8 cellular contexts compared by ENCODE assay signal in genomic region chr9:127199001-127199791, GRCh38.
DNase-seq lines count a peak whose midpoint lies in the region; ATAC-seq and TF ChIP-seq lines count a peak whose summit lies in the region.

No MANE protein-coding gene starts in this region.

- H2AFZ ChIP-seq in GM23248 = peak overlapping the region; percentile 36

- no peak overlapping the region for H3K27ac ChIP-seq in GM23248
- peak overlapping the region in 1 of 2 donors; percentile 25 for H3K27ac ChIP-seq in coronary artery

- H3K9me3 ChIP-seq in GM23248 (ENCODE audit: low read depth) = no peaks in the 10 kb centered on the region

- H3K36me3 ChIP-seq in GM23248 (ENCODE audit: low read depth) = no peaks in the 10 kb centered on the region

- peak in 12 of 14 donors; percentile 35 to 76 (median 60) for DNase-seq in C1 segment of cervical spinal cord (lab: John Stamatoyannopoulos, UW)
- DNase-seq in GM23248 = peak; percentile 85
- peak; percentile 21 to 80 for DNase-seq in NCI-H446 (lab: John Stamatoyannopoulos, UW)
- peak; percentile 86 for DNase-seq in activated CD4-positive, alpha-beta T cell treated with anti-CD3 and anti-CD28 coated beads for 48 hours
- no peak for DNase-seq in coronary artery (ENCODE audit: low spot score)
- DNase-seq in lower leg skin (ENCODE audit: low spot score in 2 of 2) = peak; percentile 75 to 96
- peak; percentile 63 to 75 for DNase-seq in stimulated activated CD4-positive, alpha-beta T cell treated with anti-CD3 and anti-CD28 coated beads, Interleukin-4, amount 100 ng/mL, for 48 hours (ENCODE audit: low read depth in 2 of 2)

- no peak overlapping the region for H3K4me2 ChIP-seq in GM23248 (ENCODE audit: unreplicated experiment)

- no peaks in the 10 kb centered on the region for H4K20me1 ChIP-seq in GM23248 (ENCODE audit: insufficient read depth)

- no peak for ATAC-seq in GM21786 (IDR thresholded peaks at IDR 0.05; ENCODE audit: unreplicated experiment)

- intact Hi-C loops in lower leg skin (cut with DNase I; ENCODE audit: low total_unique reads) = no loop called here

- peak overlapping the region; percentile 43; the same call in 1 of the 2 replicates for H3K9ac ChIP-seq in GM23248

- 10 to 18% methylated on average over 15 of the region's 15 CpGs for WGBS in GM23248 (ENCODE audit: low coverage in 1 of 2, low lambda C conversion rate in 2 of 2, missing lambda C conversion rate in 2 of 2), 2 experiments
- 15% methylated on average over 14 to 15 of the region's 15 CpGs for WGBS in lower leg skin, 2 donors

- in situ Hi-C loops in GM23248 (cut with MboI) = no loop called here

- no peaks in the 10 kb centered on the region for H3K79me2 ChIP-seq in GM23248 (ENCODE audit: insufficient read depth)

- no peaks in the 10 kb centered on the region; the same call in 1 of the 2 replicates for H3K27me3 ChIP-seq in GM23248 (replicated peaks; ENCODE audit: insufficient read depth)

- no peaks in the 10 kb centered on the region for H3K9me2 ChIP-seq in GM23248 (ENCODE audit: insufficient read depth)

- TF ChIP-seq CTCF in coronary artery (IDR thresholded peaks at IDR 0.05) = peak; percentile 93
- TF ChIP-seq CTCF in lower leg skin (IDR thresholded peaks at IDR 0.05) = peak in 1 of 3 donors; percentile 97

- TF ChIP-seq POLR2A in lower leg skin (IDR thresholded peaks at IDR 0.05) = no peak

- H3K4me3 ChIP-seq in GM23248 (no peak overlapping the region), coronary artery (no peak overlapping the region), lower leg skin (ENCODE audit: low read depth, poor library complexity, severe bottlenecking) (no peak overlapping the region)

- H3K4me1 ChIP-seq in GM23248 (ENCODE audit: insufficient read depth) = no peaks in the 10 kb centered on the region

- H3F3A ChIP-seq in GM23248 (ENCODE audit: insufficient read depth) = no peaks in the 10 kb centered on the region
